Comparison of ENCODE assay signal across 8 cellular contexts in genomic region chrX:57286507-57287251, GRCh38. TPM values are rescaled to one million over a fixed set of nuclear protein-coding genes. Genes with fewer than 3 reads are reported as not detected.
DNase-seq lines count a peak whose midpoint lies in the region; ATAC-seq, FAIRE-seq and TF ChIP-seq lines count a peak whose summit lies in the region.

TSS of gene FAAH2 (plus strand) at chrX:57286706. CDS start at chrX:57286826, 120 bp downstream.

- peak within 1 kb of the TSS; percentile 54 for H2BK120ac ChIP-seq in H1 (replicated peaks; ENCODE audit: low read depth, low read length)

- 0 out of 2 replicates have a peak, but pooled peaks cover 2% of the 10 kb centered on the region for H3K23me2 ChIP-seq in H1 (ENCODE audit: low read depth, low read length)

- TF ChIP-seq RAD21 in H1 (IDR thresholded peaks at IDR 0.05 in 1 of 2, conservative IDR thresholded peaks at IDR 0.05 in 1 of 2; ENCODE audit: low read depth in 2 of 2, low read length in 2 of 2) = peak; percentile 5 to 24; a peak in 1 of 4 replicates

- H3K4ac ChIP-seq in H1 (replicated peaks; ENCODE audit: insufficient read length, low read depth, low read length) = no peak within 1 kb of the TSS

- TF ChIP-seq CTCF in H1 (IDR thresholded peaks at IDR 0.05; ENCODE audit: control extremely low read depth in 1 of 3, insufficient read depth in 1 of 3, low read depth in 1 of 3, low read length in 3 of 3) (no peak), omental fat pad (IDR thresholded peaks at IDR 0.05) (no peak)

- no peaks in the 10 kb centered on the region for H3K9me3 Mint-ChIP-seq in activated CD4-positive, alpha-beta T cell treated with anti-CD3 and anti-CD28 coated beads for 36 hours (ENCODE audit: low read depth)

- no peaks in the 10 kb centered on the region for H3K79me1 ChIP-seq in H1 (ENCODE audit: low read depth, low read length)

- intact Hi-C loops in activated CD4-positive, alpha-beta T cell treated with anti-CD3 and anti-CD28 coated beads for 36 hours (cut with DNase I, micrococcal nuclease) = loop anchor here (1.0 to 10.0 kb wide), 9 partner anchors 62 to 724 kb away; partner anchors contain the start of genes ZXDB (in 2 of the 2), SPIN2B (in 1 of the 2), UBQLN2 (in 1 of the 2) and ZXDA (in 1 of the 2)

- H3K4me2 ChIP-seq in H1 (ENCODE audit: insufficient read depth in 1 of 2, low read depth in 2 of 2, low read length in 2 of 2) = peak within 1 kb of the TSS; percentile 70 to 92

- peak within 1 kb of the TSS; percentile 93 for H3K27ac Mint-ChIP-seq in activated CD4-positive, alpha-beta T cell treated with anti-CD3 and anti-CD28 coated beads for 36 hours

- no peaks in the 10 kb centered on the region for H4K20me1 ChIP-seq in H1 (replicated peaks in 1 of 2; ENCODE audit: control insufficient read depth in 1 of 2, insufficient read depth in 2 of 2, low read length in 2 of 2)

- ATAC-seq in GM18508 (IDR thresholded peaks at IDR 0.05; ENCODE audit: insufficient read depth, unreplicated experiment) (peak; percentile 80), HG02759 (IDR thresholded peaks at IDR 0.05; ENCODE audit: unreplicated experiment) (peak; percentile 95), omental fat pad (ENCODE audit: low FRiP score) (peak; percentile 86)
- peak; percentile 81 for ATAC-seq in activated CD4-positive, alpha-beta T cell treated with anti-CD3 and anti-CD28 coated beads for 36 hours

- H3K9me3 ChIP-seq in H1 (ENCODE audit: insufficient read depth in 2 of 2, low read depth in 1 of 2, low read length in 1 of 2) = no peaks in the 10 kb centered on the region

- FAIRE-seq in H1 (lab: Jason Lieb, UNC) = peak; percentile 91

- peak within 1 kb of the TSS; percentile 86; the same call in 1 of the 2 replicates for H4K8ac ChIP-seq in H1 (ENCODE audit: extremely low read depth, insufficient read depth, low read length)

- TF ChIP-seq POLR2A in H1 (IDR thresholded peaks at IDR 0.05; ENCODE audit: control extremely low read depth in 1 of 2, low read depth in 2 of 2, low read length in 2 of 2) = peak in 1 of 2 experiments; percentile 36; a peak in 1 of 3 replicates

- H2BK5ac ChIP-seq in H1 (ENCODE audit: low read depth, low read length) = no peak within 1 kb of the TSS

- POLR2A ChIA-PET in activated CD4-positive, alpha-beta T cell treated with anti-CD3 and anti-CD28 coated beads for 36 hours (lab: Charles Lee) = no interaction called here
- POLR2A ChIA-PET in H1 (lab: Charles Lee; ENCODE audit: partially characterized antibody) = interaction anchor here (0.6 to 0.9 kb wide), 3 partner anchors 13 to 51 kb away, joined by 3 to 4 read pairs (median 3); no protein-coding TSS in a partner anchor

- no peak within 1 kb of the TSS for H2BK15ac ChIP-seq in H1 (ENCODE audit: low read length)

- H2AFZ ChIP-seq in H1 (ENCODE audit: low read length) = peak within 1 kb of the TSS; percentile 98

- H3K9ac ChIP-seq in H1 (replicated peaks in 1 of 4; ENCODE audit: extremely low read depth in 1 of 4, low read depth in 3 of 4, low read length in 3 of 4) = peak within 1 kb of the TSS in 3 of 4 experiments; percentile 38 to 72 (median 58); a peak in 6 of 7 replicates

- H3K4me3 Mint-ChIP-seq in activated CD4-positive, alpha-beta T cell treated with anti-CD3 and anti-CD28 coated beads for 36 hours = peak within 1 kb of the TSS; percentile 88

- no peak within 1 kb of the TSS for H2BK20ac ChIP-seq in H1 (ENCODE audit: low read length)

- peak within 1 kb of the TSS; percentile 60 to 87 (median 72) for H3K4me3 ChIP-seq in H1 (ENCODE audit: extremely low read depth in 1 of 4, insufficient read depth in 2 of 4, low read depth in 3 of 4, low read length in 4 of 4)

- H3K27ac ChIP-seq in H1 (ENCODE audit: low read depth, low read length) = peak within 1 kb of the TSS; percentile 36; the same call in 1 of the 2 replicates

- no peak within 1 kb of the TSS for H4K91ac ChIP-seq in H1 (replicated peaks; ENCODE audit: insufficient read length, low read length)

- H3K14ac ChIP-seq in H1 (ENCODE audit: insufficient read length) = no peak within 1 kb of the TSS

- H3K79me2 ChIP-seq in H1 (ENCODE audit: control insufficient read depth in 1 of 2, insufficient read depth in 2 of 2, low read length in 2 of 2) = no peaks in the 10 kb centered on the region

- H3K56ac ChIP-seq in H1 (replicated peaks; ENCODE audit: insufficient read length, low read depth, low read length) = no peak within 1 kb of the TSS

- peak within 1 kb of the TSS; percentile 55 for H4K5ac ChIP-seq in H1 (ENCODE audit: insufficient read length, low read depth, low read length)

- no peak within 1 kb of the TSS for H2AK5ac ChIP-seq in H1 (ENCODE audit: low read depth, low read length)

- H3K4me1 ChIP-seq in H1 (replicated peaks in 1 of 4; ENCODE audit: control insufficient read depth in 3 of 4, insufficient read depth in 4 of 4, low read length in 3 of 4) = no peaks in the 10 kb centered on the region

- peak; percentile 82 for DNase-seq in NCI-H1436 (lab: John Stamatoyannopoulos, UW)
- DNase-seq in activated CD4-positive, alpha-beta T cell treated with anti-CD3 and anti-CD28 coated beads for 36 hours = peak; percentile 79
- peak in 1 of 2 experiments; percentile 55 for DNase-seq in H1 (ENCODE audit: low read depth in 1 of 2, low spot score in 2 of 2)
- DNase-seq in omental fat pad (ENCODE audit: low spot score) = no peak
- no peak for DNase-seq in NCI-H446 treated with DMSO at 0.1 percent for 48 hours (lab: John Stamatoyannopoulos, UW)
- no peak for DNase-seq in NOMO-1 treated with DMSO at 0.1 percent for 48 hours (lab: John Stamatoyannopoulos, UW; ENCODE audit: unreplicated experiment)

- peak within 1 kb of the TSS; percentile 97; the same call in 1 of the 2 replicates for H3K18ac ChIP-seq in H1 (ENCODE audit: extremely low read depth, low read length)

- no peaks in the 10 kb centered on the region for H3K36me3 ChIP-seq in H1 (ENCODE audit: control insufficient read depth in 2 of 4, insufficient read depth in 4 of 4, low read length in 3 of 4)

- TF ChIP-seq EP300 in H1 (IDR thresholded peaks at IDR 0.05; ENCODE audit: borderline replicate concordance in 1 of 2, low read depth in 2 of 2, low read length in 2 of 2) = no peak

- H3K27me3 ChIP-seq in H1 (replicated peaks in 1 of 4; ENCODE audit: control insufficient read depth in 3 of 4, extremely low read depth in 1 of 4, insufficient read depth in 3 of 4, low read length in 3 of 4) = no peaks in the 10 kb centered on the region

- no peaks in the 10 kb centered on the region for H3K27me3 Mint-ChIP-seq in activated CD4-positive, alpha-beta T cell treated with anti-CD3 and anti-CD28 coated beads for 36 hours

- H3K4me1 Mint-ChIP-seq in activated CD4-positive, alpha-beta T cell treated with anti-CD3 and anti-CD28 coated beads for 36 hours = peaks cover 37% of the 10 kb centered on the region

- WGBS in H1 (ENCODE audit: extremely low coverage in 1 of 2, insufficient coverage in 1 of 2, insufficient read length in 1 of 2, insufficient replicate concordance in 2 of 2, low coverage in 1 of 2, low lambda C conversion rate in 2 of 2, missing lambda C conversion rate in 1 of 2), 2 experiments = 7% methylated on average over 22 of the region's 22 CpGs; no CpG with 5 or more reads in 1 of the 2 experiments

- no peaks in the 10 kb centered on the region for H3K36me3 Mint-ChIP-seq in activated CD4-positive, alpha-beta T cell treated with anti-CD3 and anti-CD28 coated beads for 36 hours (ENCODE audit: low read depth)

- H3K23ac ChIP-seq in H1 (ENCODE audit: insufficient read length) = no peak within 1 kb of the TSS

- CTCF ChIA-PET in activated CD4-positive, alpha-beta T cell treated with anti-CD3 and anti-CD28 coated beads for 36 hours (lab: Charles Lee) = interaction anchor here (1.3 kb wide), 1 partner anchor 309 kb away, joined by 3 read pairs; no protein-coding TSS in a partner anchor
- CTCF ChIA-PET in H1 (lab: Charles Lee; ENCODE audit: partially characterized antibody) = interaction anchor here (0.7 to 1.2 kb wide), 3 partner anchors 23 to 166 kb away, joined by 3 to 4 read pairs (median 4); no protein-coding TSS in a partner anchor

- H2BK12ac ChIP-seq in H1 (ENCODE audit: low read depth, low read length) = no peak within 1 kb of the TSS

TF ChIP-seq in H1, 55 proteins besides CTCF, POLR2A, EP300 and RAD21 (continues in another document):
- TF ChIP-seq KDM4A (IDR thresholded peaks at IDR 0.05; ENCODE audit: low read depth, low read length, severe bottlenecking) (peak; percentile 39), TAF1 (IDR thresholded peaks at IDR 0.05; ENCODE audit: low read depth, low read length) (peak; percentile 64), FOSL1 (IDR thresholded peaks at IDR 0.05; ENCODE audit: insufficient read depth, low read depth, low read length) (0 out of 2 replicates have a peak, but pooled peaks have one; percentile 74)

RNA-seq across cellular contexts. Expression of gene FAAH2, which starts in this region (rescaled TPM):
- 1 to 10 TPM; 4.9 to 8.1 TPM for total RNA-seq in activated CD4-positive, alpha-beta T cell treated with anti-CD3 and anti-CD28 coated beads for 36 hours
- total RNA-seq in H1 (2021; fragmentation: NEBNext Ultra II Directional; extraction: Animal tissue kit (Norgen Biotek cat#: 25700)) = 4.1 and 4.4 TPM in 2 replicates
- 2.0 and 3.6 TPM in 2 replicates for polyA plus RNA-seq in H1 (2011; rRNA removed)
- polyA plus RNA-seq in H1 (2011; cell fraction: cytosol; rRNA removed) = 3.7 TPM
- polyA plus RNA-seq in H1 (2011; cell fraction: nucleus; rRNA removed) = 2.2 TPM
- 3.0 to 5.4 TPM (median 3.7 TPM) in 4 replicates for polyA plus RNA-seq in H1 (2012, experiment 1 of 2)
- polyA plus RNA-seq in H1 (2012, experiment 2 of 2) = 1.0 TPM
- 10.3 TPM for polyA plus RNA-seq in H1 (2013, experiment 1 of 2)
- polyA plus RNA-seq in H1 (2013, experiment 2 of 2) = 10.0 TPM
- polyA minus RNA-seq in H1 (2011; rRNA and poly(A)+ RNA removed) = 4.8 and 5.6 TPM in 2 replicates
- polyA minus RNA-seq in H1 (2011; cell fraction: cytosol; rRNA and poly(A)+ RNA removed) = 4.5 TPM
- 10.8 TPM for polyA minus RNA-seq in H1 (2011; cell fraction: nucleus; rRNA and poly(A)+ RNA removed)
- 1 to 10 TPM in 3 of 4 donors, under 1 TPM in 1; 0.79 to 8.4 (median 2.3) TPM for total RNA-seq in omental fat pad

Comparison
In these comparisons a context has a peak if more than half of its experiments do, and no peak if none do; other contexts are left out.
1. DNase-seq: peak in NCI-H1436 (single experiment) and activated CD4-positive, alpha-beta T cell treated with anti-CD3 and anti-CD28 coated beads for 36 hours (single experiment); none in omental fat pad (single experiment), NCI-H446 treated with DMSO at 0.1 percent for 48 hours (single experiment) and NOMO-1 treated with DMSO at 0.1 percent for 48 hours (single experiment).
2. Peak in every context shown above with its lines, with median percentiles within 50 percentile points of each other: ATAC-seq.